ENCODE assay signal across 24 cellular contexts in the genomic region with DNA sequence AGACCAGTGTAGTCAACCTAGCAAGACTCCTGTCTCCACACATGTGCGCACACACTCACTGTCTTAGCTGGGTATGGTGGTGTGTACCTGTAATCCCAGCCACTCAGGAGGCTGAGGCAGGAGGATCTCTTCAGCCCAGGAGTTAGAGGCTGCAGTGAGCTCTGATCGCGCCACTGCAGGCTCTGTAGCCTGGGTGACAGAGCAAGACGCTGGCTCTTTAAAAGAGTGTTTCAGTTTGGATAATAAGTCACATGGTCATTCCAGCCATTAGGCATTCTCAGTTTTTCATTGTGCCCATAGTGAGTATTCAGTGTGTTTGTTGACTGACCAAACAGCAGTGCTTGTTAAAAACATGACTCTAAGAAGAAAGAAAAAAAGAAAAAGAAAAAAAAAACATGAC. TPM values are rescaled to one million over a fixed set of nuclear protein-coding genes. Genes with fewer than 3 reads are reported as not detected.
DNase-seq lines count a peak whose midpoint lies in the region; ATAC-seq and TF ChIP-seq lines count a peak whose summit lies in the region.
"Had no signal": no experiment of that assay in that cellular context is flagged by ENCODE, and none has a peak within 500 bp of the region (broad histone marks: within the 10 kb centered on the region; RNA-seq: fewer than 3 reads in every experiment).

No MANE protein-coding gene starts in this region.

- H3K4me3 ChIP-seq in neutrophil (ENCODE audit: low read depth in 1 of 2, low read length in 1 of 2) = no peak overlapping the region
- H3K4me3 ChIP-seq: BLaER1, uterus had no signal

- peak overlapping the region; percentile 63 for H3K27ac ChIP-seq in neutrophil
- H3K27ac ChIP-seq: BLaER1, HL-60, uterus had no signal

- H3K4me3 Mint-ChIP-seq in activated CD8-positive, alpha-beta memory T cell treated with anti-CD3 and anti-CD28 coated beads, Interleukin-2, amount 10 ng/mL, durations not matched to agents 7 days and 5 days = no peak overlapping the region
- no peak overlapping the region for H3K4me3 Mint-ChIP-seq in activated T-helper 2 cell treated with anti-CD3 and anti-CD28 coated beads, Interferon-gamma antibody, Interleukin-2, Interleukin-4, amounts not matched to agents 10 μg/mL and 5 μg/mL and 100 μg/mL, durations not matched to agents 14 hours and 24 hours and 36 hours (ENCODE audit: low read depth)
- H3K4me3 Mint-ChIP-seq: activated naive CD8-positive, alpha-beta T cell treated with anti-CD3 and anti-CD28 coated beads, Interleukin-2, amount 10 ng/mL, durations not matched to agents 7 days and 5 days; central memory CD8-positive, alpha-beta T cell; H9 had no signal

- no peaks in the 10 kb centered on the region for H3K27me3 ChIP-seq in neutrophil
- H3K27me3 ChIP-seq: BLaER1, uterus had no signal

- peaks cover 50% of the 10 kb centered on the region for H3K4me1 Mint-ChIP-seq in activated CD8-positive, alpha-beta memory T cell treated with anti-CD3 and anti-CD28 coated beads, Interleukin-2, amount 10 ng/mL, durations not matched to agents 7 days and 5 days
- peaks cover 42% of the 10 kb centered on the region for H3K4me1 Mint-ChIP-seq in activated T-helper 2 cell treated with anti-CD3 and anti-CD28 coated beads, Interferon-gamma antibody, Interleukin-2, Interleukin-4, amounts not matched to agents 10 μg/mL and 5 μg/mL and 100 μg/mL, durations not matched to agents 14 hours and 24 hours and 36 hours (ENCODE audit: low read depth)

- no peaks in the 10 kb centered on the region for H3K9me3 ChIP-seq in neutrophil
- H3K9me3 ChIP-seq: BLaER1, uterus had no signal

- H3K9me3 Mint-ChIP-seq in activated CD8-positive, alpha-beta memory T cell treated with anti-CD3 and anti-CD28 coated beads, Interleukin-2, amount 10 ng/mL, durations not matched to agents 7 days and 5 days (ENCODE audit: low read depth) = no peaks in the 10 kb centered on the region
- H3K9me3 Mint-ChIP-seq in activated T-helper 2 cell treated with anti-CD3 and anti-CD28 coated beads, Interferon-gamma antibody, Interleukin-2, Interleukin-4, amounts not matched to agents 10 μg/mL and 5 μg/mL and 100 μg/mL, durations not matched to agents 14 hours and 24 hours and 36 hours = no peaks in the 10 kb centered on the region
- H3K9me3 Mint-ChIP-seq: activated naive CD8-positive, alpha-beta T cell treated with anti-CD3 and anti-CD28 coated beads, Interleukin-2, amount 10 ng/mL, durations not matched to agents 7 days and 5 days; central memory CD8-positive, alpha-beta T cell; H9 had no signal

- no peak for TF ChIP-seq CTCF in neutrophil (IDR thresholded peaks at IDR 0.05)

- H3K27me3 Mint-ChIP-seq in activated CD8-positive, alpha-beta memory T cell treated with anti-CD3 and anti-CD28 coated beads, Interleukin-2, amount 10 ng/mL, durations not matched to agents 7 days and 5 days = no peaks in the 10 kb centered on the region
- H3K27me3 Mint-ChIP-seq in activated T-helper 2 cell treated with anti-CD3 and anti-CD28 coated beads, Interferon-gamma antibody, Interleukin-2, Interleukin-4, amounts not matched to agents 10 μg/mL and 5 μg/mL and 100 μg/mL, durations not matched to agents 14 hours and 24 hours and 36 hours (ENCODE audit: low read depth) = no peaks in the 10 kb centered on the region
- H3K27me3 Mint-ChIP-seq: activated naive CD8-positive, alpha-beta T cell treated with anti-CD3 and anti-CD28 coated beads, Interleukin-2, amount 10 ng/mL, durations not matched to agents 7 days and 5 days; central memory CD8-positive, alpha-beta T cell had no signal

- intact Hi-C loops in activated T-helper 2 cell treated with anti-CD3 and anti-CD28 coated beads, Interferon-gamma antibody, Interleukin-2, Interleukin-4, amounts not matched to agents 10 μg/mL and 5 μg/mL and 100 μg/mL, durations not matched to agents 14 hours and 24 hours and 36 hours (cut with micrococcal nuclease) = loop anchor here (5.0 kb wide), 1 partner anchor 177 kb away; a partner anchor contains a TSS

- H3K36me3 Mint-ChIP-seq in activated CD8-positive, alpha-beta memory T cell treated with anti-CD3 and anti-CD28 coated beads, Interleukin-2, amount 10 ng/mL, durations not matched to agents 7 days and 5 days = peaks cover 32% of the 10 kb centered on the region
- peaks cover 38% of the 10 kb centered on the region for H3K36me3 Mint-ChIP-seq in activated T-helper 2 cell treated with anti-CD3 and anti-CD28 coated beads, Interferon-gamma antibody, Interleukin-2, Interleukin-4, amounts not matched to agents 10 μg/mL and 5 μg/mL and 100 μg/mL, durations not matched to agents 14 hours and 24 hours and 36 hours (ENCODE audit: low read depth)

- TF ChIP-seq EP300 in Ishikawa (IDR thresholded peaks at IDR 0.05; ENCODE audit: borderline replicate concordance) = no peak

- DNase-seq in activated CD8-positive, alpha-beta memory T cell treated with anti-CD3 and anti-CD28 coated beads, Interleukin-2, amount 10 ng/mL, durations not matched to agents 7 days and 5 days = no peak
- no peak for DNase-seq in activated CD8-positive, alpha-beta memory T cell treated with anti-CD3 and anti-CD28 coated beads, Interleukin-2, amount 50 U/mL, for 4 hours
- no peak for DNase-seq in activated T-helper 2 cell treated with anti-CD3 and anti-CD28 coated beads, Interferon-gamma antibody, Interleukin-2, Interleukin-4, amounts not matched to agents 10 μg/mL and 5 μg/mL and 100 μg/mL, durations not matched to agents 14 hours and 24 hours and 36 hours (ENCODE audit: low spot score)
- DNase-seq in NCI-H446 (lab: John Stamatoyannopoulos, UW) (no peak), cortex of kidney (lab: John Stamatoyannopoulos, UW) (no peak)
- DNase-seq: ACHN; activated CD4-positive, alpha-beta T cell treated with anti-CD3 and anti-CD28 coated beads for 48 hours; activated naive CD8-positive, alpha-beta T cell treated with anti-CD3 and anti-CD28 coated beads, Interleukin-2, amount 10 ng/mL, durations not matched to agents 7 days and 5 days; foreskin fibroblast; H9; NCI-H1105; NCI-H1930; NCI-H82; occipital lobe; SHP77; small intestine; stimulated activated CD4-positive, alpha-beta T cell treated with anti-CD3 and anti-CD28 coated beads, Interleukin-1b, Interleukin-23, amount 100 ng/mL, for 48 hours; uterus had no signal

- peaks cover 34 to 42% of the 10 kb centered on the region in 2 experiments for H3K4me1 ChIP-seq in neutrophil (ENCODE audit: control insufficient read depth in 1 of 2, insufficient read depth in 1 of 2, low read depth in 1 of 2, low read length in 1 of 2)
- H3K4me1 ChIP-seq: uterus had no signal

- H3K36me3 ChIP-seq in neutrophil = peaks cover 13% of the 10 kb centered on the region
- H3K36me3 ChIP-seq: uterus had no signal

- no peak for TF ChIP-seq RAD21 in Ishikawa (IDR thresholded peaks at IDR 0.05; ENCODE audit: low read depth)

- CTCF ChIA-PET in activated CD8-positive, alpha-beta memory T cell treated with anti-CD3 and anti-CD28 coated beads, Interleukin-2, amount 10 ng/mL, durations not matched to agents 7 days and 5 days (lab: Charles Lee) = interaction anchor here (1.0 to 1.7 kb wide), 2 partner anchors 19 to 23 kb away, joined by 4 read pairs; no protein-coding TSS in a partner anchor

- H3K27ac Mint-ChIP-seq in activated CD8-positive, alpha-beta memory T cell treated with anti-CD3 and anti-CD28 coated beads, Interleukin-2, amount 10 ng/mL, durations not matched to agents 7 days and 5 days = peak overlapping the region; percentile 63
- H3K27ac Mint-ChIP-seq in activated T-helper 2 cell treated with anti-CD3 and anti-CD28 coated beads, Interferon-gamma antibody, Interleukin-2, Interleukin-4, amounts not matched to agents 10 μg/mL and 5 μg/mL and 100 μg/mL, durations not matched to agents 14 hours and 24 hours and 36 hours = peak overlapping the region; percentile 49
- H3K27ac Mint-ChIP-seq: activated naive CD8-positive, alpha-beta T cell treated with anti-CD3 and anti-CD28 coated beads, Interleukin-2, amount 10 ng/mL, durations not matched to agents 7 days and 5 days had no signal

- ATAC-seq in activated CD8-positive, alpha-beta memory T cell treated with anti-CD3 and anti-CD28 coated beads, Interleukin-2, amount 10 ng/mL, durations not matched to agents 7 days and 5 days = no peak
- no peak for ATAC-seq in GM18868 (IDR thresholded peaks at IDR 0.05; ENCODE audit: unreplicated experiment)

TF ChIP-seq in Ishikawa, 13 proteins besides CTCF, POLR2A, EP300 and RAD21 (continues in another document):
- TF ChIP-seq, protein P1, sequence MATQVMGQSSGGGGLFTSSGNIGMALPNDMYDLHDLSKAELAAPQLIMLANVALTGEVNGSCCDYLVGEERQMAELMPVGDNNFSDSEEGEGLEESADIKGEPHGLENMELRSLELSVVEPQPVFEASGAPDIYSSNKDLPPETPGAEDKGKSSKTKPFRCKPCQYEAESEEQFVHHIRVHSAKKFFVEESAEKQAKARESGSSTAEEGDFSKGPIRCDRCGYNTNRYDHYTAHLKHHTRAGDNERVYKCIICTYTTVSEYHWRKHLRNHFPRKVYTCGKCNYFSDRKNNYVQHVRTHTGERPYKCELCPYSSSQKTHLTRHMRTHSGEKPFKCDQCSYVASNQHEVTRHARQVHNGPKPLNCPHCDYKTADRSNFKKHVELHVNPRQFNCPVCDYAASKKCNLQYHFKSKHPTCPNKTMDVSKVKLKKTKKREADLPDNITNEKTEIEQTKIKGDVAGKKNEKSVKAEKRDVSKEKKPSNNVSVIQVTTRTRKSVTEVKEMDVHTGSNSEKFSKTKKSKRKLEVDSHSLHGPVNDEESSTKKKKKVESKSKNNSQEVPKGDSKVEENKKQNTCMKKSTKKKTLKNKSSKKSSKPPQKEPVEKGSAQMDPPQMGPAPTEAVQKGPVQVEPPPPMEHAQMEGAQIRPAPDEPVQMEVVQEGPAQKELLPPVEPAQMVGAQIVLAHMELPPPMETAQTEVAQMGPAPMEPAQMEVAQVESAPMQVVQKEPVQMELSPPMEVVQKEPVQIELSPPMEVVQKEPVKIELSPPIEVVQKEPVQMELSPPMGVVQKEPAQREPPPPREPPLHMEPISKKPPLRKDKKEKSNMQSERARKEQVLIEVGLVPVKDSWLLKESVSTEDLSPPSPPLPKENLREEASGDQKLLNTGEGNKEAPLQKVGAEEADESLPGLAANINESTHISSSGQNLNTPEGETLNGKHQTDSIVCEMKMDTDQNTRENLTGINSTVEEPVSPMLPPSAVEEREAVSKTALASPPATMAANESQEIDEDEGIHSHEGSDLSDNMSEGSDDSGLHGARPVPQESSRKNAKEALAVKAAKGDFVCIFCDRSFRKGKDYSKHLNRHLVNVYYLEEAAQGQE (IDR thresholded peaks at IDR 0.05; ENCODE audit: low read depth) = no peak
- TF ChIP-seq, protein P2, sequence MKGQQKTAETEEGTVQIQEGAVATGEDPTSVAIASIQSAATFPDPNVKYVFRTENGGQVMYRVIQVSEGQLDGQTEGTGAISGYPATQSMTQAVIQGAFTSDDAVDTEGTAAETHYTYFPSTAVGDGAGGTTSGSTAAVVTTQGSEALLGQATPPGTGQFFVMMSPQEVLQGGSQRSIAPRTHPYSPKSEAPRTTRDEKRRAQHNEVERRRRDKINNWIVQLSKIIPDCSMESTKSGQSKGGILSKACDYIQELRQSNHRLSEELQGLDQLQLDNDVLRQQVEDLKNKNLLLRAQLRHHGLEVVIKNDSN (IDR thresholded peaks at IDR 0.05) = peak; percentile 38; the same call in 1 of the 2 replicates

RNA-seq across cellular contexts. Expression of a gene that starts 31.0 kb away (rescaled TPM):
- total RNA-seq in activated CD8-positive, alpha-beta memory T cell treated with anti-CD3 and anti-CD28 coated beads, Interleukin-2, amount 10 ng/mL, durations not matched to agents 7 days and 5 days = 100 to 1,000 TPM; 121 to 128 TPM
- total RNA-seq in activated T-helper 2 cell treated with anti-CD3 and anti-CD28 coated beads, Interferon-gamma antibody, Interleukin-2, Interleukin-4, amounts not matched to agents 10 μg/mL and 5 μg/mL and 100 μg/mL, durations not matched to agents 14 hours and 24 hours and 36 hours = 134 and 140 TPM in 2 replicates
